In the genomic region with DNA sequence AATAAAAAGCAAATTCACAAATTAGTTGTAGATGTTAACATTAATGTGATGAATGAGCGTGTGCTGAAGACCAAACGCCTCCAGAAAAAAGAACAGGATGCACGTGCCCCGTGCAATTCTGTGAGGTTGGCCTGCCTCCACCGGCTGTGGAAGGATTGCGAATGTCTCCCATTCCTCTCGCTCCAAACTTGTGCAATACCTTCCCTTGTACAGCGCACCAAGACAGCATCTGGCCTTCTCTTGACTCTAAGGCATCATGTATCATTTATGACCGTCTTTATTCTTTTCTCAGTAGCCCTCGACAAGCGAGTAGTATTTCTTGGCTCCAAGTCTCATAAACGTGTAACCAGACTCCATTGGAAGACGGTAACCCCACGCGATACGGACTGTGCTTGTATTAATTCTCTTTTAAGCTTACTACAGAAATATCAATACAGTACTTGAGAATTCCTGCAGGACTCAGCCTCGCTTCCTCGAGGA, we compare ENCODE assay signal across 8 cellular contexts. TPM values are rescaled to one million over a fixed set of nuclear protein-coding genes. Genes with fewer than 3 reads are reported as not detected.
DNase-seq lines count a peak whose midpoint lies in the region; ATAC-seq and TF ChIP-seq lines count a peak whose summit lies in the region.

No MANE protein-coding gene starts in this region.

- no peak for TF ChIP-seq CTCF in astrocyte of the cerebellum (IDR thresholded peaks at IDR 0.05; ENCODE audit: low read depth, low read length, missing control alignments)

- H3K27ac Mint-ChIP-seq in stimulated activated effector memory CD8-positive, alpha-beta T cell treated with anti-CD3 and anti-CD28 coated beads, Interleukin-12 subunit alpha, Interleukin-12 subunit beta, amount 100 ng/mL, for 72 hours = peak overlapping the region; percentile 98

- peaks cover 50% of the 10 kb centered on the region for H3K4me1 Mint-ChIP-seq in stimulated activated effector memory CD8-positive, alpha-beta T cell treated with anti-CD3 and anti-CD28 coated beads, Interleukin-12 subunit alpha, Interleukin-12 subunit beta, amount 100 ng/mL, for 72 hours

- H3K36me3 Mint-ChIP-seq in stimulated activated effector memory CD8-positive, alpha-beta T cell treated with anti-CD3 and anti-CD28 coated beads, Interleukin-12 subunit alpha, Interleukin-12 subunit beta, amount 100 ng/mL, for 72 hours = peaks cover 39% of the 10 kb centered on the region

- in situ Hi-C loops in astrocyte of the cerebellum (cut with HindIII; ENCODE audit: low sequenced_read_pairs) = loop anchor here (10.0 kb wide), 1 partner anchor 71 kb away; the partner anchor contains the start of gene CA9

- H3K4me3 ChIP-seq in astrocyte of the cerebellum (ENCODE audit: low read depth, low read length) = peak overlapping the region; percentile 40

- ATAC-seq in stimulated activated effector memory CD8-positive, alpha-beta T cell treated with anti-CD3 and anti-CD28 coated beads, Interleukin-12 subunit alpha, Interleukin-12 subunit beta, amount 100 ng/mL, for 72 hours = no peak
- ATAC-seq in GM21723 (IDR thresholded peaks at IDR 0.05; ENCODE audit: unreplicated experiment) = no peak

- H3K4me3 Mint-ChIP-seq in stimulated activated effector memory CD8-positive, alpha-beta T cell treated with anti-CD3 and anti-CD28 coated beads, Interleukin-12 subunit alpha, Interleukin-12 subunit beta, amount 100 ng/mL, for 72 hours = peak overlapping the region; percentile 97

- no peaks in the 10 kb centered on the region for H3K9me3 Mint-ChIP-seq in stimulated activated effector memory CD8-positive, alpha-beta T cell treated with anti-CD3 and anti-CD28 coated beads, Interleukin-12 subunit alpha, Interleukin-12 subunit beta, amount 100 ng/mL, for 72 hours

- DNase-seq in NCI-H526 (lab: John Stamatoyannopoulos, UW) (peak; percentile 43 to 48), NCI-H526 treated with DMSO at 0.1 percent for 48 hours (lab: John Stamatoyannopoulos, UW) (no peak), NCI-H2107 treated with DMSO at 0.1 percent for 48 hours (lab: John Stamatoyannopoulos, UW; ENCODE audit: unreplicated experiment) (peak; percentile 72), astrocyte of the cerebellum (ENCODE audit: low read depth) (no peak), iris pigment epithelial cell (ENCODE audit: low read depth) (peak; percentile 93), SK-N-DZ (ENCODE audit: low spot score) (no peak)
- peak in 1 of 2 donors; percentile 69 for DNase-seq in stimulated activated effector memory CD8-positive, alpha-beta T cell treated with anti-CD3 and anti-CD28 coated beads, Interleukin-12 subunit alpha, Interleukin-12 subunit beta, amount 100 ng/mL, for 72 hours (ENCODE audit: low spot score in 2 of 2)

RNA-seq across cellular contexts. Expression of gene TESK1, which starts 1.5 kb away (rescaled TPM):
- polyA plus RNA-seq in SK-N-DZ (2014; cell fraction: cytosol; rRNA removed) = 5.7 and 8.4 TPM in 2 replicates
- polyA plus RNA-seq in SK-N-DZ (2014; cell fraction: nucleus; rRNA removed) = 38.2 and 46.7 TPM in 2 replicates

RNA-seq across cellular contexts. Expression of gene CD72, which starts 14.7 kb away (rescaled TPM):
- not detected in 2 replicates for polyA plus RNA-seq in SK-N-DZ (2014; cell fraction: cytosol; rRNA removed)
- polyA plus RNA-seq in SK-N-DZ (2014; cell fraction: nucleus; rRNA removed) = 0.73 and 2.4 TPM in 2 replicates

RNA-seq across cellular contexts. Expression of gene SIT1, which starts 47.2 kb away (rescaled TPM):
- polyA plus RNA-seq in SK-N-DZ (2014; cell fraction: cytosol; rRNA removed) = 2.9 and 4.0 TPM in 2 replicates
- polyA plus RNA-seq in SK-N-DZ (2014; cell fraction: nucleus; rRNA removed) = 0.88 and 4.5 TPM in 2 replicates

RNA-seq across cellular contexts. Expression of gene RMRP, which starts 54.3 kb away (rescaled TPM):
- not detected in 2 replicates for polyA plus RNA-seq in SK-N-DZ (2014; cell fraction: cytosol; rRNA removed)
- polyA plus RNA-seq in SK-N-DZ (2014; cell fraction: nucleus; rRNA removed) = not detected in 2 replicates

RNA-seq across cellular contexts. Expression of gene CCDC107, which starts 54.5 kb away (rescaled TPM):
- polyA plus RNA-seq in SK-N-DZ (2014; cell fraction: cytosol; rRNA removed) = 6.5 and 7.8 TPM in 2 replicates
- 7.7 and 8.2 TPM in 2 replicates for polyA plus RNA-seq in SK-N-DZ (2014; cell fraction: nucleus; rRNA removed)

Comparison
In these comparisons a context has a peak if more than half of its experiments do, and no peak if none do; other contexts are left out.
1. DNase-seq: peak in NCI-H526 (2 of 2), NCI-H2107 treated with DMSO at 0.1 percent for 48 hours (single experiment) and iris pigment epithelial cell (single experiment); none in NCI-H526 treated with DMSO at 0.1 percent for 48 hours (single experiment), astrocyte of the cerebellum (single experiment) and SK-N-DZ (single experiment).